ENCODE assay signal across 22 cellular contexts in the genomic region with DNA sequence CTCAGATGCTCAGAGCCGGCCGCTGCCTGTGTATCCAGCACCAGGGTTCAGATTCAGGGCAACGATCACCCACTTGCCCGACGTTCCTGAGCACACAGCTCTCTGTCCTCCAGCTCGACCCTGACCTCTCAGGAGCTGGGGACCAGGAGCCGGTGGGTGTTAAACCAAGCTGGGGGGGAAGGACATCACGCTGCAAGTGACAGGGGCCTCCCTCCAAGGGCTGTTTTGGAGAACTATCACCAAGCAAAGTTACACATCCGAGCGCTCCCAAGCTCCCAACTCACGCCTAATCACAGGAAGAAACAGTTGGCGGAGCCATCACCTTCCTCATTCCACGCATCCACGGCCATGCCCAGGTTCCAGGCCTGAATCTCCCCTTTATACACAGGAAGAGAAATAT.
"Had no signal": no experiment of that assay in that cellular context is flagged by ENCODE, and none has a peak within 500 bp of the region (broad histone marks: within the 10 kb centered on the region; RNA-seq: fewer than 3 reads in every experiment).

No MANE protein-coding gene starts in this region.

- H3K4me3 ChIP-seq: coronary artery, dorsolateral prefrontal cortex, esophagus muscularis mucosa, gastroesophageal sphincter, heart left ventricle, hepatocyte, left lung, lower lobe of right lung, mucosa of descending colon had no signal

- H3K27me3 ChIP-seq: dorsolateral prefrontal cortex, foreskin keratinocyte, hepatocyte had no signal

- H3K4me1 ChIP-seq: esophagus muscularis mucosa, foreskin keratinocyte, gastroesophageal sphincter, heart left ventricle, lower lobe of right lung had no signal

- FAIRE-seq: colon, endothelial cell of umbilical vein, frontal cortex had no signal

- H3K9me3 ChIP-seq: esophagus muscularis mucosa, gastroesophageal sphincter, heart left ventricle, left lung, lower lobe of right lung, mucosa of descending colon had no signal

- H3K27ac ChIP-seq: coronary artery, esophagus muscularis mucosa, foreskin keratinocyte, gastroesophageal sphincter, heart left ventricle, hepatocyte, left lung, lower lobe of right lung had no signal

- ATAC-seq: foreskin keratinocyte, gastroesophageal sphincter, heart left ventricle, left cardiac atrium, left lung, left ventricle myocardium superior, lower lobe of right lung, mucosa of descending colon had no signal

- H3K36me3 ChIP-seq: esophagus muscularis mucosa, gastroesophageal sphincter, heart left ventricle, left lung, lower lobe of right lung had no signal

- DNase-seq: dermis blood vessel endothelial cell; effector CD4-positive, alpha-beta T cell; effector memory CD4-positive, alpha-beta T cell; foreskin keratinocyte; heart left ventricle; hypothalamus; immature natural killer cell; islet precursor cell; left cardiac atrium; left lung; left ventricle myocardium superior; lower lobe of right lung; mesenchymal stem cell; mucosa of descending colon had no signal
